Comparison of ENCODE assay signal across 11 cellular contexts in genomic region chr3:160720123-160720746, GRCh38. TPM values are rescaled to one million over a fixed set of nuclear protein-coding genes. Genes with fewer than 3 reads are reported as not detected.
DNase-seq lines count a peak whose midpoint lies in the region; ATAC-seq and TF ChIP-seq lines count a peak whose summit lies in the region.
"Had no signal": no experiment of that assay in that cellular context is flagged by ENCODE, and none has a peak within 500 bp of the region (broad histone marks: within the 10 kb centered on the region; RNA-seq: fewer than 3 reads in every experiment).

No MANE protein-coding gene starts in this region.

- H3K36me3 ChIP-seq in DND-41 (ENCODE audit: insufficient read depth, low read length) (no peaks in the 10 kb centered on the region), SJCRH30 (no peaks in the 10 kb centered on the region)

- no peaks in the 10 kb centered on the region for H3K27me3 ChIP-seq in DND-41 (ENCODE audit: insufficient read depth, low read length, poor library complexity)
- no peaks in the 10 kb centered on the region for H3K27me3 ChIP-seq in SJCRH30

- no peaks in the 10 kb centered on the region for H3K9me3 ChIP-seq in DND-41 (ENCODE audit: insufficient read depth, low read length, severe bottlenecking)
- no peaks in the 10 kb centered on the region for H3K9me3 ChIP-seq in SJCRH30 (replicated peaks)

- DNase-seq in DND-41 (no peak), HT-29 (ENCODE audit: low spot score) (peak; percentile 7), fibroblast of pulmonary artery (ENCODE audit: low read depth) (no peak), cerebellar nuclear complex (lab: John Stamatoyannopoulos, UW) (no peak), SJCRH30 (no peak), H4 (ENCODE audit: low spot score) (no peak)
- DNase-seq: DMS153; NK-92 treated with Interleukin-12 subunit alpha and Interleukin-12 subunit beta, amount 100 ng/mL, for 24 hours; stimulated activated naive CD4-positive, alpha-beta T cell treated with Interleukin-2 at 50 U/mL for 16 hours had no signal

- H3K4me1 ChIP-seq in DND-41 (ENCODE audit: insufficient read depth, low read length): no peaks in the 10 kb centered on the region
- H3K4me1 ChIP-seq in SJCRH30: no peaks in the 10 kb centered on the region

- no peak overlapping the region for H3K9ac ChIP-seq in DND-41 (ENCODE audit: low read depth, low read length)

- no peaks in the 10 kb centered on the region for H4K20me1 ChIP-seq in DND-41 (ENCODE audit: insufficient read depth, low read length)

- H3K27ac ChIP-seq in DND-41 (ENCODE audit: low read length) (no peak overlapping the region), SJCRH30 (no peak overlapping the region)

- ATAC-seq in DND-41 (ENCODE audit: insufficient read depth, low read depth): 0 out of 3 replicates have a peak, but pooled peaks have one; percentile 58
- ATAC-seq in GM19025 (IDR thresholded peaks at IDR 0.05; ENCODE audit: low read depth, unreplicated experiment): peak; percentile 61
- no peak for ATAC-seq in GM21447 (IDR thresholded peaks at IDR 0.05; ENCODE audit: unreplicated experiment)

- H3K4me3 ChIP-seq in DND-41 (ENCODE audit: low read depth in 1 of 2, low read length in 2 of 2) (no peak overlapping the region), fibroblast of pulmonary artery (replicated peaks; ENCODE audit: low read depth, low read length) (no peak overlapping the region), SJCRH30 (no peak overlapping the region)

- no peaks in the 10 kb centered on the region for H3K79me2 ChIP-seq in DND-41 (ENCODE audit: insufficient read depth, low read length)

- no peak overlapping the region for H2AFZ ChIP-seq in DND-41 (ENCODE audit: low read depth, low read length)

- TF ChIP-seq CTCF in DND-41 (IDR thresholded peaks at IDR 0.05; ENCODE audit: borderline replicate concordance, extremely low read depth, low read length, poor library complexity, severe bottlenecking): peak; percentile 30
- TF ChIP-seq CTCF in fibroblast of pulmonary artery (IDR thresholded peaks at IDR 0.05; ENCODE audit: low read length, missing control alignments): peak; percentile 17

- H3K4me2 ChIP-seq in DND-41 (ENCODE audit: insufficient read depth, low read length): no peak overlapping the region

RNA-seq across cellular contexts. Expression of gene PPM1L, which starts 35.8 kb away (rescaled TPM):
- 14.8 and 19.2 TPM in 2 replicates for total RNA-seq in HT-29 (2014; rRNA removed; shearing (Covaris generic))
- 4.2 and 4.4 TPM in 2 replicates for total RNA-seq in SJCRH30 (2014; rRNA removed; shearing (Covaris generic))
- total RNA-seq in H4 (2014; rRNA removed; shearing (Covaris generic)): 1.2 and 1.6 TPM in 2 replicates

RNA-seq across cellular contexts. Expression of gene ARL14, which starts 43.3 kb away (rescaled TPM):
- total RNA-seq in HT-29 (2014; rRNA removed; shearing (Covaris generic)): 4.3 and 7.5 TPM in 2 replicates
- not detected in 2 replicates for total RNA-seq in SJCRH30 (2014; rRNA removed; shearing (Covaris generic))
- 0.47 and 1.4 TPM in 2 replicates for total RNA-seq in H4 (2014; rRNA removed; shearing (Covaris generic))
